ENCODE assay signal across 12 cellular contexts in genomic region chr7:100891555-100891954, GRCh38. TPM values are rescaled to one million over a fixed set of nuclear protein-coding genes. Genes with fewer than 3 reads are reported as not detected.
DNase-seq lines count a peak whose midpoint lies in the region; ATAC-seq, FAIRE-seq and TF ChIP-seq lines count a peak whose summit lies in the region.
"Had no signal": no experiment of that assay in that cellular context is flagged by ENCODE, and none has a peak within 500 bp of the region (broad histone marks: within the 10 kb centered on the region; RNA-seq: fewer than 3 reads in every experiment).

No MANE protein-coding gene starts in this region.

- TF ChIP-seq CTCF in GM13977 (IDR thresholded peaks at IDR 0.05; ENCODE audit: extremely low read depth, insufficient read depth, missing control alignments), result no peak

- no peaks in the 10 kb centered on the region for H3K9me3 ChIP-seq in iPS-15b (ENCODE audit: control insufficient read depth, insufficient read depth, low read length)

- FAIRE-seq in urothelium cell line (lab: Jason Lieb, UNC), result peak; percentile 61
- FAIRE-seq: TTC549 had no signal

- H3K9me3 Mint-ChIP-seq in activated naive CD4-positive, alpha-beta T cell treated with anti-CD3 and anti-CD28 coated beads for 36 hours, result no peaks in the 10 kb centered on the region
- no peaks in the 10 kb centered on the region for H3K9me3 Mint-ChIP-seq in activated naive CD4-positive, alpha-beta T cell treated with anti-CD3 and anti-CD28 coated beads, Interleukin-2, amount 50 U/mL, for 72 hours
- no peaks in the 10 kb centered on the region for H3K9me3 Mint-ChIP-seq in activated T-helper 17 cell treated with anti-CD3 and anti-CD28 coated beads, Interleukin-2, amount 50 U/mL, for 72 hours
- H3K9me3 Mint-ChIP-seq: stimulated activated memory B cell treated with anti-CD40 and anti-IgM and Interleukin-4, amounts not matched to agents 10 μg/mL and 1 μg/mL and 100 μg/mL, for 72 hours had no signal

- in situ Hi-C loops in GM13977 (cut with MboI; ENCODE audit: low pct_unique_long_range_greater_than_20kb, low sequenced_read_pairs, unreplicated experiment), result loop anchor here (5.0 to 10.0 kb wide), 2 partner anchors 166 to 193 kb away; partner anchors contain the start of gene TRIM56

- peak overlapping the region; percentile 84 for H3K4me3 ChIP-seq in iPS-15b (ENCODE audit: low read depth, low read length)

- H3K27me3 Mint-ChIP-seq in activated naive CD4-positive, alpha-beta T cell treated with anti-CD3 and anti-CD28 coated beads for 36 hours (ENCODE audit: low read depth), result peaks cover 24% of the 10 kb centered on the region
- H3K27me3 Mint-ChIP-seq in activated T-helper 17 cell treated with anti-CD3 and anti-CD28 coated beads, Interleukin-2, amount 50 U/mL, for 72 hours, result peaks cover 15% of the 10 kb centered on the region

- peaks cover 38% of the 10 kb centered on the region for H3K4me1 Mint-ChIP-seq in activated naive CD4-positive, alpha-beta T cell treated with anti-CD3 and anti-CD28 coated beads for 36 hours (ENCODE audit: low read depth)
- peaks cover 32% of the 10 kb centered on the region for H3K4me1 Mint-ChIP-seq in activated T-helper 17 cell treated with anti-CD3 and anti-CD28 coated beads, Interleukin-2, amount 50 U/mL, for 72 hours

- peaks cover 21% of the 10 kb centered on the region for H3K36me3 Mint-ChIP-seq in activated naive CD4-positive, alpha-beta T cell treated with anti-CD3 and anti-CD28 coated beads for 36 hours (ENCODE audit: low read depth)
- H3K36me3 Mint-ChIP-seq in activated naive CD4-positive, alpha-beta T cell treated with anti-CD3 and anti-CD28 coated beads, Interleukin-2, amount 50 U/mL, for 72 hours, result peaks cover 12 to 24% of the 10 kb centered on the region in 2 donors
- H3K36me3 Mint-ChIP-seq in activated T-helper 17 cell treated with anti-CD3 and anti-CD28 coated beads, Interleukin-2, amount 50 U/mL, for 72 hours (ENCODE audit: low read depth), result peaks cover 29% of the 10 kb centered on the region

- H3K9ac ChIP-seq in iPS-15b (ENCODE audit: low read depth, low read length), result peak overlapping the region; percentile 89

- H3K4me1 ChIP-seq in iPS-15b (ENCODE audit: control insufficient read depth, insufficient read depth, low read length), result peaks cover 19% of the 10 kb centered on the region

- peaks cover 26% of the 10 kb centered on the region for H3K36me3 ChIP-seq in iPS-15b (ENCODE audit: control insufficient read depth, insufficient read depth, low read length)

- CTCF ChIA-PET in activated naive CD4-positive, alpha-beta T cell treated with anti-CD3 and anti-CD28 coated beads for 36 hours (lab: Charles Lee), result no interaction called here

- DNase-seq in activated naive CD4-positive, alpha-beta T cell treated with anti-CD3 and anti-CD28 coated beads for 36 hours, result no peak
- DNase-seq in activated naive CD4-positive, alpha-beta T cell treated with anti-CD3 and anti-CD28 coated beads, Interleukin-2, amount 50 U/mL, for 72 hours (ENCODE audit: low spot score in 2 of 2), result no peak
- DNase-seq in urothelium cell line (ENCODE audit: low spot score) (peak; percentile 77), occipital lobe (lab: John Stamatoyannopoulos, UW) (no peak), GM13977 (ENCODE audit: low spot score) (no peak)
- DNase-seq: central memory CD4-positive, alpha-beta T cell; NCI-H524 treated with DMSO at 0.1 percent for 48 hours had no signal

- peaks cover 11% of the 10 kb centered on the region for H3K27me3 ChIP-seq in iPS-15b (ENCODE audit: control insufficient read depth, insufficient read depth, low read length)

- peak overlapping the region; percentile 85 for H3K4me3 Mint-ChIP-seq in activated naive CD4-positive, alpha-beta T cell treated with anti-CD3 and anti-CD28 coated beads for 36 hours
- H3K4me3 Mint-ChIP-seq in activated T-helper 17 cell treated with anti-CD3 and anti-CD28 coated beads, Interleukin-2, amount 50 U/mL, for 72 hours, result peak overlapping the region; percentile 73

- no peak for ATAC-seq in activated naive CD4-positive, alpha-beta T cell treated with anti-CD3 and anti-CD28 coated beads, Interleukin-2, amount 50 U/mL, for 72 hours
- ATAC-seq in activated T-helper 17 cell treated with anti-CD3 and anti-CD28 coated beads, Interleukin-2, amount 50 U/mL, for 72 hours (replicated peaks), result no peak
- no peak for ATAC-seq in GM21737 (IDR thresholded peaks at IDR 0.05; ENCODE audit: unreplicated experiment)
- ATAC-seq: stimulated activated memory B cell treated with anti-CD40 and anti-IgM and Interleukin-4, amounts not matched to agents 10 μg/mL and 1 μg/mL and 100 μg/mL, for 72 hours had no signal

- H3K27ac Mint-ChIP-seq in activated naive CD4-positive, alpha-beta T cell treated with anti-CD3 and anti-CD28 coated beads for 36 hours, result no peak overlapping the region
- H3K27ac Mint-ChIP-seq in activated naive CD4-positive, alpha-beta T cell treated with anti-CD3 and anti-CD28 coated beads, Interleukin-2, amount 50 U/mL, for 72 hours, result peak overlapping the region in 1 of 2 donors; percentile 39
- H3K27ac Mint-ChIP-seq in activated T-helper 17 cell treated with anti-CD3 and anti-CD28 coated beads, Interleukin-2, amount 50 U/mL, for 72 hours, result no peak overlapping the region

- intact Hi-C loops in activated naive CD4-positive, alpha-beta T cell treated with anti-CD3 and anti-CD28 coated beads for 36 hours (cut with micrococcal nuclease), result loop anchor here (10.0 kb wide), 2 partner anchors 273 to 353 kb away; partner anchors contain the start of genes FIS1 and VGF

RNA-seq across cellular contexts. Expression of gene UFSP1, which starts 2.0 kb away (rescaled TPM):
- 1 to 10 TPM in 1 of 2 experiments, under 1 TPM in 1; 0.64 to 1.4 TPM for total RNA-seq in activated naive CD4-positive, alpha-beta T cell treated with anti-CD3 and anti-CD28 coated beads for 36 hours
- total RNA-seq in activated naive CD4-positive, alpha-beta T cell treated with anti-CD3 and anti-CD28 coated beads, Interleukin-2, amount 50 U/mL, for 72 hours, result 1 to 10 TPM in 1 of 2 donors, under 1 TPM in 1; 0.77 to 2.4 TPM
- total RNA-seq in activated T-helper 17 cell treated with anti-CD3 and anti-CD28 coated beads, Interleukin-2, amount 50 U/mL, for 72 hours, result 1 to 10 TPM in 1 of 2 donors, under 1 TPM in 1; 0.79 to 3.2 TPM
- total RNA-seq in occipital lobe, result 2.5 TPM

RNA-seq across cellular contexts. Expression of gene ACHE, which starts 4.1 kb away (rescaled TPM):
- total RNA-seq in activated naive CD4-positive, alpha-beta T cell treated with anti-CD3 and anti-CD28 coated beads for 36 hours, result not detected
- under 1 TPM in 1 of 2 donors, not detected in 1; 0.12 TPM for total RNA-seq in activated naive CD4-positive, alpha-beta T cell treated with anti-CD3 and anti-CD28 coated beads, Interleukin-2, amount 50 U/mL, for 72 hours
- total RNA-seq in activated T-helper 17 cell treated with anti-CD3 and anti-CD28 coated beads, Interleukin-2, amount 50 U/mL, for 72 hours, result not detected
- 16.1 TPM for total RNA-seq in occipital lobe

RNA-seq across cellular contexts. Expression of gene SRRT, which starts 16.7 kb away (rescaled TPM):
- 100 to 1,000 TPM; 166 to 169 TPM for total RNA-seq in activated naive CD4-positive, alpha-beta T cell treated with anti-CD3 and anti-CD28 coated beads for 36 hours
- 100 to 1,000 TPM; 205 to 242 TPM for total RNA-seq in activated naive CD4-positive, alpha-beta T cell treated with anti-CD3 and anti-CD28 coated beads, Interleukin-2, amount 50 U/mL, for 72 hours
- 100 to 1,000 TPM; 208 to 255 TPM for total RNA-seq in activated T-helper 17 cell treated with anti-CD3 and anti-CD28 coated beads, Interleukin-2, amount 50 U/mL, for 72 hours
- total RNA-seq in occipital lobe, result 29.5 TPM

RNA-seq across cellular contexts. Expression of gene TRIP6, which starts 24.4 kb away (rescaled TPM):
- total RNA-seq in activated naive CD4-positive, alpha-beta T cell treated with anti-CD3 and anti-CD28 coated beads for 36 hours, result 10 to 100 TPM; 19.8 to 21.0 TPM
- 10 to 100 TPM; 34.4 to 39.2 TPM for total RNA-seq in activated naive CD4-positive, alpha-beta T cell treated with anti-CD3 and anti-CD28 coated beads, Interleukin-2, amount 50 U/mL, for 72 hours
- total RNA-seq in activated T-helper 17 cell treated with anti-CD3 and anti-CD28 coated beads, Interleukin-2, amount 50 U/mL, for 72 hours, result 10 to 100 TPM; 36.5 to 43.5 TPM
- total RNA-seq in occipital lobe, result 5.8 TPM

RNA-seq across cellular contexts. Expression of gene SLC12A9, which starts 39.0 kb away (rescaled TPM):
- total RNA-seq in activated naive CD4-positive, alpha-beta T cell treated with anti-CD3 and anti-CD28 coated beads for 36 hours, result 10 to 100 TPM; 10.1 to 10.5 TPM
- total RNA-seq in activated naive CD4-positive, alpha-beta T cell treated with anti-CD3 and anti-CD28 coated beads, Interleukin-2, amount 50 U/mL, for 72 hours, result 10 to 100 TPM; 16.7 to 27.7 TPM
- 10 to 100 TPM; 15.7 to 30.1 TPM for total RNA-seq in activated T-helper 17 cell treated with anti-CD3 and anti-CD28 coated beads, Interleukin-2, amount 50 U/mL, for 72 hours
- 30.1 TPM for total RNA-seq in occipital lobe

Comparison
In these comparisons a context has a peak if more than half of its experiments do, and no peak if none do; other contexts are left out.
1. RNA of gene ACHE, which starts 4.1 kb away (total RNA-seq): 16.1 TPM in occipital lobe (single experiment); 0.12 TPM in activated naive CD4-positive, alpha-beta T cell treated with anti-CD3 and anti-CD28 coated beads, Interleukin-2, amount 50 U/mL, for 72 hours, not detected in activated T-helper 17 cell treated with anti-CD3 and anti-CD28 coated beads, Interleukin-2, amount 50 U/mL, for 72 hours and not detected in activated naive CD4-positive, alpha-beta T cell treated with anti-CD3 and anti-CD28 coated beads for 36 hours; every median in the first group is over 10 times any median in the second.